8 cellular contexts compared by ENCODE assay signal in genomic region chr3:55488398-55489055, GRCh38. TPM values are rescaled to one million over a fixed set of nuclear protein-coding genes. Genes with fewer than 3 reads are reported as not detected.
A peak's percentile ranks its signal among the peaks of the same experiment; 100 is the strongest.
DNase-seq lines count a peak whose midpoint lies in the region; ATAC-seq and TF ChIP-seq lines count a peak whose summit lies in the region.

No MANE protein-coding gene starts in this region.

- H3K36me3 ChIP-seq in NT2/D1 (ENCODE audit: insufficient read depth, insufficient read length, low read length), result peaks cover 14% of the 10 kb centered on the region
- H3K36me3 ChIP-seq in colonic mucosa, result no peaks in the 10 kb centered on the region

- H3K4me1 ChIP-seq in NT2/D1 (ENCODE audit: insufficient read depth, insufficient read length), result peaks cover 2% of the 10 kb centered on the region
- peaks cover 10% of the 10 kb centered on the region for H3K4me1 ChIP-seq in colonic mucosa

- TF ChIP-seq CTCF in colonic mucosa (IDR thresholded peaks at IDR 0.05) (no peak), omental fat pad (IDR thresholded peaks at IDR 0.05) (no peak)

- H3K27me3 ChIP-seq in NT2/D1 (ENCODE audit: insufficient read depth, insufficient read length) (peaks cover 8% of the 10 kb centered on the region), colonic mucosa (peaks cover 18% of the 10 kb centered on the region)

- H3K4me3 ChIP-seq in NT2/D1 (ENCODE audit: insufficient read length, low read depth) (peak overlapping the region; percentile 84), colonic mucosa (peak overlapping the region; percentile 57)

- H3K9me3 ChIP-seq in NT2/D1 (ENCODE audit: insufficient read depth, low read length) (peaks cover 11% of the 10 kb centered on the region; the same call in 1 of the 2 replicates), colonic mucosa (no peaks in the 10 kb centered on the region)

- peak; percentile 18 for DNase-seq in SKM-1 treated with dmso at 0.1 percent for 144 hours (lab: John Stamatoyannopoulos, UW; ENCODE audit: unreplicated experiment)
- no peak for DNase-seq in SKM-1 (lab: John Stamatoyannopoulos, UW; ENCODE audit: unreplicated experiment)
- DNase-seq in NT2/D1 (ENCODE audit: low read depth, low spot score), result no peak
- peak; percentile 70 for DNase-seq in colonic mucosa
- peak; percentile 63 to 67 for DNase-seq in left colon
- peak; percentile 79 for DNase-seq in stromal cell of bone marrow (ENCODE audit: low read depth)
- DNase-seq in omental fat pad (ENCODE audit: low spot score), result no peak

- peak overlapping the region; percentile 90 for H3K9ac ChIP-seq in NT2/D1 (ENCODE audit: insufficient read length, low read depth)
- H3K9ac ChIP-seq in colonic mucosa (ENCODE audit: low read depth in 2 of 2, low read length in 2 of 2), result peak overlapping the region in 1 of 2 donors; percentile 19

- intact Hi-C loops in colonic mucosa (cut with DNase I) (loop anchor here (5.0 to 10.0 kb wide), 3 partner anchors 234 to 764 kb away; no protein-coding TSS in a partner anchor), left colon (cut with DNase I, micrococcal nuclease) (loop anchor here in 1 of 2 donors (10.0 kb wide), 2 partner anchors 236 to 756 kb away; no protein-coding TSS in a partner anchor)

- peak overlapping the region; percentile 23 for H3K27ac ChIP-seq in colonic mucosa

- ATAC-seq in left colon, result peak; percentile 30
- ATAC-seq in GM21528 (IDR thresholded peaks at IDR 0.05; ENCODE audit: low FRiP score, unreplicated experiment), result no peak
- no peak for ATAC-seq in omental fat pad (ENCODE audit: low FRiP score)

RNA-seq across cellular contexts. Expression of gene WNT5A, which starts 1.4 kb away (rescaled TPM):
- total RNA-seq in colonic mucosa (1 to 10 TPM; 3.9 to 7.2 TPM), left colon (1 to 10 TPM; 3.2 to 4.0 TPM), omental fat pad (10 to 100 TPM in 2 of 4 donors, 1 to 10 TPM in 2; 2.5 to 52.0 (median 7.3) TPM)

Comparison
In these comparisons a context has a peak if more than half of its experiments do, and no peak if none do; other contexts are left out.
1. DNase-seq: peak in SKM-1 treated with dmso at 0.1 percent for 144 hours (single experiment), colonic mucosa (single experiment), left colon (2 of 2) and stromal cell of bone marrow (single experiment); none in SKM-1 (single experiment), NT2/D1 (single experiment) and omental fat pad (single experiment).